In the genomic region with DNA sequence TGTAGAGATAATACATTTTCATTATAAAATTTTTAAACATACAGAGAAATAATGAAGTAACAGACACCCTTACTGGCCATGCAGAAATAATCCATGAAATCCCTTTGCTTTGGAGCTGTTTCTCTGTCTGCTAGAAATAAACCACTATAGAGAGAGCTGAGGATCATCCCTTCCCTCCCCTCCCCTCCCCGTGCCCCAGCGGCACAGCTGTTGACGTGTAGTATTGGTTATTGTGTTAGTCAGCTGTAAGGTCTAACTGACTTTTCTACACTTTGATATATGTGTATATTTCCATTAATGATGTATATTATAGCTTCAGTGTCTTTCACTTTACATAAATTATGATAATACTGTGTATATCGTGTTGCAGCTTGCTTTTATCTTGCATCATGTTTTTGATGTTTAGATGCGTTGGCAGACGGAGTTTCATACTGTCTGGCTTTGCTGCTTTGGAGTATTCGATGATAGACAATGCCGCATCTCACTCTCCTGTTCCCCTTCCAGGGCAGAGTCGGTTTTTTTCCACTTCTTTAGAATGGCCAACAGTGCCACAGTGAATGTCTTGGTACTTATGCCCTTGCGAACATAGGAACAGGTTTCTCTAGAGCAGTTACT, we compare ENCODE assay signal across 14 cellular contexts. TPM values are rescaled to one million over a fixed set of nuclear protein-coding genes. Genes with fewer than 3 reads are reported as not detected.
"Had no signal": no experiment of that assay in that cellular context is flagged by ENCODE, and none has a peak within 500 bp of the region (broad histone marks: within the 10 kb centered on the region; RNA-seq: fewer than 3 reads in every experiment).

No MANE protein-coding gene starts in this region.

- DNase-seq: activated CD4-positive, CD25-positive, alpha-beta regulatory T cell treated with anti-CD3 and anti-CD28 coated beads, Interleukin-2, amount 50 U/mL, for 72 hours; activated CD8-positive, alpha-beta memory T cell treated with anti-CD3 and anti-CD28 coated beads for 24 hours; activated naive CD8-positive, alpha-beta T cell treated with anti-CD3 and anti-CD28 coated beads for 36 hours; brain microvascular endothelial cell; hippocampal formation; lower lobe of right lung; naive thymus-derived CD4-positive, alpha-beta T cell had no signal

- H3K36me3 Mint-ChIP-seq: activated naive CD8-positive, alpha-beta T cell treated with anti-CD3 and anti-CD28 coated beads for 36 hours; mesothelial cell of epicardium; naive thymus-derived CD4-positive, alpha-beta T cell; stimulated activated memory B cell treated with anti-CD40 and anti-IgM and Interleukin-4, amounts not matched to agents 10 μg/mL and 1 μg/mL and 100 μg/mL, for 72 hours had no signal

- H3K9me3 ChIP-seq: lower lobe of right lung, neutrophil, right atrium auricular region, tibial nerve had no signal

- H3K4me2 ChIP-seq: smooth muscle cell had no signal

- H3K4me3 ChIP-seq: lower lobe of right lung, right atrium auricular region, smooth muscle cell, tibial nerve had no signal

- H3K36me3 ChIP-seq: brain microvascular endothelial cell, lower lobe of right lung, neutrophil, right atrium auricular region, tibial nerve had no signal

- H3K27ac ChIP-seq: brain microvascular endothelial cell, lower lobe of right lung, neutrophil, right atrium auricular region, tibial nerve had no signal

- H3K27ac Mint-ChIP-seq: activated naive CD8-positive, alpha-beta T cell treated with anti-CD3 and anti-CD28 coated beads for 36 hours; mesothelial cell of epicardium; stimulated activated memory B cell treated with anti-CD40 and anti-IgM and Interleukin-4, amounts not matched to agents 10 μg/mL and 1 μg/mL and 100 μg/mL, for 72 hours had no signal

- H3K9me3 Mint-ChIP-seq: activated naive CD8-positive, alpha-beta T cell treated with anti-CD3 and anti-CD28 coated beads for 36 hours; mesothelial cell of epicardium; stimulated activated memory B cell treated with anti-CD40 and anti-IgM and Interleukin-4, amounts not matched to agents 10 μg/mL and 1 μg/mL and 100 μg/mL, for 72 hours had no signal

- H3K4me3 Mint-ChIP-seq: activated naive CD8-positive, alpha-beta T cell treated with anti-CD3 and anti-CD28 coated beads for 36 hours; mesothelial cell of epicardium; stimulated activated memory B cell treated with anti-CD40 and anti-IgM and Interleukin-4, amounts not matched to agents 10 μg/mL and 1 μg/mL and 100 μg/mL, for 72 hours had no signal

RNA-seq across cellular contexts. Expression of a gene that starts 27.4 kb away (rescaled TPM):
- total RNA-seq: activated naive CD8-positive, alpha-beta T cell treated with anti-CD3 and anti-CD28 coated beads for 36 hours; naive thymus-derived CD4-positive, alpha-beta T cell; T-helper 2 cell treated with Interferon-gamma antibody and Interleukin-4, amounts not matched to agents 100 ng/mL and 5 ng/mL, for 36 hours had no signal
- polyA plus RNA-seq: naive thymus-derived CD4-positive, alpha-beta T cell had no signal
